15 cellular contexts compared by ENCODE assay signal in the genomic region with DNA sequence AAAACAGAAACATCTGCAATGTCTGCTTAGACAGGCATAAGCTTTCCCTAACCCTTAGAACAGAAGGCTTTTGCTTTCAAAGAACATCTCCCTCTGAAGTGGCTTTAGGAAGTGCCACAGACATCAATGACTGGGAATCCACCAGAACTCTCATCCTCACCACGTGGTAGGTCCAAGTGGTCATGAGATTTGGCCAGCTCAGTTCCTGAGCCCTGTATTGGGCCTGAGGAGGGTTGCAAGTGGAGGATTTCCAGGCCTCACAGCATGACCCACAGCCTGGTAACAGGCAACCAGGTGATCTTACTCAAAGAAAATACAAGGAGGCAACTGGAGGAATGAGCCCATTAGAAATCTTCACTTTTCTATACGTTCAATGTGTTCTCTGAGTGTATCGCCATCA. TPM values are rescaled to one million over a fixed set of nuclear protein-coding genes. Genes with fewer than 3 reads are reported as not detected.
DNase-seq lines count a peak whose midpoint lies in the region; ATAC-seq, FAIRE-seq and TF ChIP-seq lines count a peak whose summit lies in the region.
"Had no signal": no experiment of that assay in that cellular context is flagged by ENCODE, and none has a peak within 500 bp of the region (broad histone marks: within the 10 kb centered on the region; RNA-seq: fewer than 3 reads in every experiment).

No MANE protein-coding gene starts in this region.

- peak; percentile 23 to 38 for ATAC-seq in activated T-cell treated with anti-CD3 and anti-CD28 coated beads, Interleukin-2, amount 50 U/mL, for 4 hours
- ATAC-seq in HepG2 (no peak), HG02840 (IDR thresholded peaks at IDR 0.05; ENCODE audit: low FRiP score, unreplicated experiment) (no peak)

- TF ChIP-seq RAD21 in HepG2 (CRISPR knock-in tag; IDR thresholded peaks at IDR 0.05) = no peak

- POLR2A ChIA-PET in HepG2 (lab: Yijun Ruan, JAX) = no interaction called here

- H3K36me3 ChIP-seq in HepG2 (replicated peaks in 1 of 2; ENCODE audit: control insufficient read depth in 1 of 2, insufficient read depth in 2 of 2, low read length in 2 of 2) (no peaks in the 10 kb centered on the region), subcutaneous abdominal adipose tissue (ENCODE audit: control insufficient read depth in 5 of 5, insufficient read depth in 5 of 5, low read length in 5 of 5) (peaks cover 20 to 28% (median 25%) of the 10 kb centered on the region in 5 donors), endodermal cell (ENCODE audit: control insufficient read depth, insufficient read depth, low read length) (no peaks in the 10 kb centered on the region), mesendoderm (ENCODE audit: control insufficient read depth, insufficient read depth, low read length) (no peaks in the 10 kb centered on the region)

- 77% methylated on average over 2 of the region's 3 CpGs for WGBS in HepG2 (ENCODE audit: low lambda C conversion rate)
- 97% methylated on average over 3 of the region's 3 CpGs; no CpG with 5 or more reads in 1 of the 2 experiments for WGBS in endodermal cell (ENCODE audit: insufficient coverage in 1 of 2, insufficient read length in 1 of 2), 2 experiments
- WGBS in mesendoderm (ENCODE audit: extremely low coverage, insufficient coverage, low lambda C conversion rate) = 100% methylated on average over 1 of the region's 3 CpGs

- H3K4me3 ChIP-seq in HepG2 (replicated peaks in 1 of 3; ENCODE audit: insufficient read depth in 1 of 3, low read depth in 2 of 3, low read length in 3 of 3) (no peak overlapping the region), subcutaneous abdominal adipose tissue (ENCODE audit: low read depth in 1 of 5, low read length in 5 of 5) (peak overlapping the region in 4 of 5 donors; percentile 3 to 58 (median 38)), endodermal cell (ENCODE audit: low read length) (no peak overlapping the region), mesendoderm (ENCODE audit: low read length) (no peak overlapping the region)

- no peak overlapping the region for H4K5ac ChIP-seq in mesendoderm (ENCODE audit: low read length)

- H3K56ac ChIP-seq in mesendoderm (ENCODE audit: low read length) = no peak overlapping the region

- CTCF ChIA-PET in HepG2 (lab: Yijun Ruan, JAX; ENCODE audit: low intra/inter-chr PET ratio, low total read pairs) = no interaction called here

- no peaks in the 10 kb centered on the region for H3K9me3 ChIP-seq in HepG2 (ENCODE audit: low read length)
- peaks cover 0 to 7% (median 0%) of the 10 kb centered on the region in 5 donors for H3K9me3 ChIP-seq in subcutaneous abdominal adipose tissue (ENCODE audit: control insufficient read depth in 5 of 5, low read length in 5 of 5)
- H3K9me3 ChIP-seq in endodermal cell (ENCODE audit: control insufficient read depth, low read length) = no peaks in the 10 kb centered on the region
- H3K9me3 ChIP-seq: ascending aorta, esophagus squamous epithelium had no signal

- H2BK5ac ChIP-seq in mesendoderm (ENCODE audit: low read length) = no peak overlapping the region

- H3K27me3 ChIP-seq in HepG2 (ENCODE audit: control insufficient read depth in 1 of 2, insufficient read depth in 2 of 2, low read length in 2 of 2) (no peaks in the 10 kb centered on the region), subcutaneous abdominal adipose tissue (ENCODE audit: control insufficient read depth in 5 of 5, insufficient read depth in 4 of 5, low read length in 5 of 5) (no peaks in the 10 kb centered on the region), endodermal cell (ENCODE audit: control insufficient read depth, insufficient read depth, low read length, poor library complexity, severe bottlenecking) (no peaks in the 10 kb centered on the region), mesendoderm (ENCODE audit: insufficient read depth, low read length, poor library complexity) (no peaks in the 10 kb centered on the region)
- H3K27me3 ChIP-seq: ascending aorta, esophagus squamous epithelium had no signal

- DNase-seq in activated T-cell treated with anti-CD3 and anti-CD28 coated beads, Interleukin-2, amount 50 U/mL, for 4 hours = no peak
- DNase-seq in activated T-cell treated with anti-CD3 and anti-CD28 coated beads for 4 hours (no peak), HepG2 (ENCODE audit: low spot score) (no peak), endodermal cell (no peak), mesendoderm (no peak)
- no peak for DNase-seq in activated T-helper 2 cell treated with anti-CD3 and anti-CD28 coated beads, Interferon-gamma antibody, Interleukin-2, Interleukin-4, amounts not matched to agents 10 μg/mL and 5 μg/mL and 100 μg/mL, durations not matched to agents 14 hours and 24 hours and 36 hours (ENCODE audit: low spot score)
- DNase-seq: activated CD4-positive, CD25-positive, alpha-beta regulatory T cell treated with anti-CD3 and anti-CD28 coated beads, Interleukin-2, amount 50 U/mL, for 72 hours; esophagus squamous epithelium; islet precursor cell; NCI-H2029; RPMI8226 had no signal

- no peak for FAIRE-seq in HepG2 (lab: Jason Lieb, UNC)

- peak overlapping the region; percentile 90 for H3K4me3 Mint-ChIP-seq in activated T-cell treated with anti-CD3 and anti-CD28 coated beads, Interleukin-2, amount 50 U/mL, for 4 hours
- H3K4me3 Mint-ChIP-seq in activated T-helper 2 cell treated with anti-CD3 and anti-CD28 coated beads, Interferon-gamma antibody, Interleukin-2, Interleukin-4, amounts not matched to agents 10 μg/mL and 5 μg/mL and 100 μg/mL, durations not matched to agents 14 hours and 24 hours and 36 hours (ENCODE audit: low read depth) = peak overlapping the region; percentile 86
- no peak overlapping the region for H3K4me3 Mint-ChIP-seq in endodermal cell

- no peak overlapping the region for H3K4ac ChIP-seq in mesendoderm (ENCODE audit: low read depth, low read length)

- no peak for TF ChIP-seq EP300 in HepG2 (IDR thresholded peaks at IDR 0.05; ENCODE audit: low read depth in 2 of 2, low read length in 2 of 2)
- TF ChIP-seq EP300 in HepG2 (CRISPR knock-in tag; IDR thresholded peaks at IDR 0.05; ENCODE audit: borderline replicate concordance) = no peak

- intact Hi-C loops in activated T-helper 2 cell treated with anti-CD3 and anti-CD28 coated beads, Interferon-gamma antibody, Interleukin-2, Interleukin-4, amounts not matched to agents 10 μg/mL and 5 μg/mL and 100 μg/mL, durations not matched to agents 14 hours and 24 hours and 36 hours (cut with micrococcal nuclease) = no loop called here
- intact Hi-C loops in HepG2 (cut with micrococcal nuclease; ENCODE audit: unreplicated experiment) = no loop called here

- H3K79me1 ChIP-seq in mesendoderm (ENCODE audit: low read length) = no peaks in the 10 kb centered on the region

- no peaks in the 10 kb centered on the region for H4K20me1 ChIP-seq in HepG2 (ENCODE audit: insufficient read depth, low read length)

- H3K27me3 Mint-ChIP-seq in activated T-cell treated with anti-CD3 and anti-CD28 coated beads, Interleukin-2, amount 50 U/mL, for 4 hours (ENCODE audit: low read depth) = no peaks in the 10 kb centered on the region
- H3K27me3 Mint-ChIP-seq in activated T-helper 2 cell treated with anti-CD3 and anti-CD28 coated beads, Interferon-gamma antibody, Interleukin-2, Interleukin-4, amounts not matched to agents 10 μg/mL and 5 μg/mL and 100 μg/mL, durations not matched to agents 14 hours and 24 hours and 36 hours (ENCODE audit: low read depth) = no peaks in the 10 kb centered on the region
- no peaks in the 10 kb centered on the region for H3K27me3 Mint-ChIP-seq in endodermal cell (ENCODE audit: insufficient read depth)

- H3K4me1 ChIP-seq in HepG2 (ENCODE audit: insufficient read depth, low read length) = peaks cover 13% of the 10 kb centered on the region
- peaks cover 2 to 37% (median 25%) of the 10 kb centered on the region in 5 donors for H3K4me1 ChIP-seq in subcutaneous abdominal adipose tissue (ENCODE audit: control insufficient read depth in 5 of 5, insufficient read depth in 5 of 5, low read length in 5 of 5)
- no peaks in the 10 kb centered on the region for H3K4me1 ChIP-seq in endodermal cell (ENCODE audit: control insufficient read depth, insufficient read depth, low read length)
- H3K4me1 ChIP-seq in mesendoderm (ENCODE audit: control insufficient read depth, low read depth, low read length) = no peaks in the 10 kb centered on the region
- H3K4me1 ChIP-seq: ascending aorta had no signal

- no peak overlapping the region for H3K4me2 ChIP-seq in HepG2 (ENCODE audit: low read depth, low read length)
- H3K4me2 ChIP-seq in mesendoderm (ENCODE audit: low read length) = no peak overlapping the region

- H3K9ac ChIP-seq in HepG2 (ENCODE audit: insufficient read depth, low read depth, low read length) (no peak overlapping the region), subcutaneous abdominal adipose tissue (ENCODE audit: low read length in 5 of 5) (no peak overlapping the region), endodermal cell (ENCODE audit: extremely low read depth, low read length, poor library complexity, severe bottlenecking) (no peak overlapping the region), mesendoderm (ENCODE audit: low read length) (no peak overlapping the region)

- no peak overlapping the region for H2AK5ac ChIP-seq in mesendoderm (ENCODE audit: low read length)

- TF ChIP-seq POLR2A in HepG2 (IDR thresholded peaks at IDR 0.05; ENCODE audit: insufficient read depth in 1 of 2, low read depth in 2 of 2, low read length in 2 of 2) = no peak

- H3K79me2 ChIP-seq in HepG2 (ENCODE audit: insufficient read depth, low read length) = no peaks in the 10 kb centered on the region
- H3K79me2 ChIP-seq in mesendoderm (ENCODE audit: control insufficient read depth, insufficient read depth, low read length) = no peaks in the 10 kb centered on the region

- in situ Hi-C loops in HepG2 (cut with HindIII; ENCODE audit: extremely low pct_ligation_motif_present, low pct_unique_long_range_greater_than_20kb) = no loop called here

- TF ChIP-seq CTCF in HepG2 (CRISPR knock-in tag; IDR thresholded peaks at IDR 0.05) (no peak), endodermal cell (conservative IDR thresholded peaks at IDR 0.05) (no peak)

- H2AFZ ChIP-seq in HepG2 (ENCODE audit: low read length) = no peak overlapping the region

- H3K27ac Mint-ChIP-seq in activated T-helper 2 cell treated with anti-CD3 and anti-CD28 coated beads, Interferon-gamma antibody, Interleukin-2, Interleukin-4, amounts not matched to agents 10 μg/mL and 5 μg/mL and 100 μg/mL, durations not matched to agents 14 hours and 24 hours and 36 hours = peak overlapping the region; percentile 40
- H3K27ac Mint-ChIP-seq in endodermal cell = no peak overlapping the region

- no peak overlapping the region for H3K27ac ChIP-seq in HepG2 (ENCODE audit: extremely low read length, insufficient read depth, low read length)
- no peak overlapping the region for H3K27ac ChIP-seq in subcutaneous abdominal adipose tissue (ENCODE audit: low read depth, low read length)
- no peak overlapping the region for H3K27ac ChIP-seq in endodermal cell (ENCODE audit: low read depth, low read length)
- H3K27ac ChIP-seq in mesendoderm (ENCODE audit: low read depth, low read length) = no peak overlapping the region
- H3K27ac ChIP-seq: ascending aorta had no signal

- H3K4me1 Mint-ChIP-seq in activated T-cell treated with anti-CD3 and anti-CD28 coated beads, Interleukin-2, amount 50 U/mL, for 4 hours (ENCODE audit: low read depth) = peaks cover 75% of the 10 kb centered on the region
- peaks cover 33% of the 10 kb centered on the region for H3K4me1 Mint-ChIP-seq in activated T-helper 2 cell treated with anti-CD3 and anti-CD28 coated beads, Interferon-gamma antibody, Interleukin-2, Interleukin-4, amounts not matched to agents 10 μg/mL and 5 μg/mL and 100 μg/mL, durations not matched to agents 14 hours and 24 hours and 36 hours (ENCODE audit: low read depth)
- no peaks in the 10 kb centered on the region for H3K4me1 Mint-ChIP-seq in endodermal cell

- H3K18ac ChIP-seq in mesendoderm (ENCODE audit: low read length) = no peak overlapping the region

- no peak overlapping the region for H3K23ac ChIP-seq in mesendoderm (ENCODE audit: low read length)

- no peak overlapping the region for H4K8ac ChIP-seq in mesendoderm (ENCODE audit: low read depth, low read length)

- no peak overlapping the region for H2BK15ac ChIP-seq in mesendoderm (replicated peaks; ENCODE audit: low read depth)

- peaks cover 5% of the 10 kb centered on the region for H3K9me3 Mint-ChIP-seq in activated T-cell treated with anti-CD3 and anti-CD28 coated beads, Interleukin-2, amount 50 U/mL, for 4 hours
- peaks cover 5% of the 10 kb centered on the region for H3K9me3 Mint-ChIP-seq in activated T-helper 2 cell treated with anti-CD3 and anti-CD28 coated beads, Interferon-gamma antibody, Interleukin-2, Interleukin-4, amounts not matched to agents 10 μg/mL and 5 μg/mL and 100 μg/mL, durations not matched to agents 14 hours and 24 hours and 36 hours
- no peaks in the 10 kb centered on the region for H3K9me3 Mint-ChIP-seq in endodermal cell

- BruUV-seq in HepG2 (replicated peaks; lab: Mats Ljungman, UMichigan) = no TSS peak

- H2BK120ac ChIP-seq in mesendoderm (ENCODE audit: low read depth, low read length) = no peak overlapping the region

- H3K36me3 Mint-ChIP-seq in activated T-cell treated with anti-CD3 and anti-CD28 coated beads, Interleukin-2, amount 50 U/mL, for 4 hours (ENCODE audit: insufficient read depth) = peaks cover 37% of the 10 kb centered on the region
- H3K36me3 Mint-ChIP-seq in activated T-helper 2 cell treated with anti-CD3 and anti-CD28 coated beads, Interferon-gamma antibody, Interleukin-2, Interleukin-4, amounts not matched to agents 10 μg/mL and 5 μg/mL and 100 μg/mL, durations not matched to agents 14 hours and 24 hours and 36 hours (ENCODE audit: low read depth) = peaks cover 52% of the 10 kb centered on the region
- no peaks in the 10 kb centered on the region for H3K36me3 Mint-ChIP-seq in endodermal cell (ENCODE audit: low read depth)

RNA-seq across cellular contexts. Expression of gene CASP1, which starts 1.6 kb away (rescaled TPM):
- 10 to 100 TPM; 11.5 to 19.0 (median 13.7) TPM for total RNA-seq in activated T-cell treated with anti-CD3 and anti-CD28 coated beads, Interleukin-2, amount 50 U/mL, for 4 hours
- 11.6 and 13.5 TPM in 2 replicates for total RNA-seq in activated T-helper 2 cell treated with anti-CD3 and anti-CD28 coated beads, Interferon-gamma antibody, Interleukin-2, Interleukin-4, amounts not matched to agents 10 μg/mL and 5 μg/mL and 100 μg/mL, durations not matched to agents 14 hours and 24 hours and 36 hours
- 5.2 and 6.6 TPM in 2 replicates for total RNA-seq in HepG2 (2016; rRNA removed; fragmentation: Illumina TruSeq; extraction: Trizol)
- 0.91 and 1.4 TPM in 2 replicates for total RNA-seq in HepG2 (2016; cell fraction: cytosol; rRNA removed; fragmentation: Illumina TruSeq; extraction: Trizol; ENCODE audit: low read depth)
- total RNA-seq in HepG2 (2016; cell fraction: insoluble cytoplasmic fraction; rRNA removed; fragmentation: Illumina TruSeq; extraction: Trizol) = 4.9 and 5.6 TPM in 2 replicates
- total RNA-seq in HepG2 (2016; cell fraction: membrane; rRNA removed; fragmentation: Illumina TruSeq; extraction: Trizol) = 2.1 and 2.2 TPM in 2 replicates
- 4.4 and 4.9 TPM in 2 replicates for total RNA-seq in HepG2 (2016; cell fraction: nucleus; rRNA removed; fragmentation: Illumina TruSeq; extraction: Trizol)
- 0.34 and 0.85 TPM in 2 replicates for polyA plus RNA-seq in HepG2 (2011; rRNA removed)
- polyA plus RNA-seq in HepG2 (2011; cell fraction: cytosol; rRNA removed) = 0.20 and 0.54 TPM in 2 replicates
- 0.63 and 1.1 TPM in 2 replicates for polyA plus RNA-seq in HepG2 (2011; cell fraction: nucleus; rRNA removed)
- 0.98 and 1.3 TPM in 2 replicates for polyA plus RNA-seq in HepG2 (2012)
- polyA plus RNA-seq in HepG2 (2016; cell fraction: cytosol; fragmentation: Illumina TruSeq; extraction: Trizol; ENCODE audit: low read depth) = 1.5 and 1.8 TPM in 2 replicates
- 5.5 and 7.9 TPM in 2 replicates for polyA plus RNA-seq in HepG2 (2016; cell fraction: insoluble cytoplasmic fraction; fragmentation: Illumina TruSeq; extraction: Trizol; ENCODE audit: low read depth)
- polyA plus RNA-seq in HepG2 (2016; cell fraction: membrane; fragmentation: Illumina TruSeq; extraction: Trizol; ENCODE audit: low read depth) = 1.1 and 2.0 TPM in 2 replicates
- 2.8 and 3.3 TPM in 2 replicates for polyA plus RNA-seq in HepG2 (2016; cell fraction: nucleus; fragmentation: Illumina TruSeq; extraction: Trizol; ENCODE audit: insufficient read depth, low read depth)
- 10.0 TPM in 1 of 2 replicates, not detected in the other for polyA minus RNA-seq in HepG2 (2011; rRNA and poly(A)+ RNA removed; ENCODE audit: low replicate concordance)
- polyA minus RNA-seq in HepG2 (2011; cell fraction: cytosol; rRNA and poly(A)+ RNA removed) = 0.99 TPM in 1 of 2 replicates, not detected in the other
- 0.90 and 2.1 TPM in 2 replicates for polyA minus RNA-seq in HepG2 (2011; cell fraction: nucleus; rRNA and poly(A)+ RNA removed)
- not detected for total RNA-seq in endodermal cell
- polyA plus RNA-seq in endodermal cell (2013, experiment 1 of 2) = not detected
- polyA plus RNA-seq in endodermal cell (2013, experiment 2 of 2) = not detected
- not detected for polyA plus RNA-seq in mesendoderm (2013, experiment 1 of 2)
- polyA plus RNA-seq in mesendoderm (2013, experiment 2 of 2) = not detected
- total RNA-seq: ascending aorta had no signal

RNA-seq across cellular contexts. Expression of gene CASP5, which starts 10.4 kb away (rescaled TPM):
- total RNA-seq in activated T-cell treated with anti-CD3 and anti-CD28 coated beads, Interleukin-2, amount 50 U/mL, for 4 hours = not detected
- not detected in 2 replicates for total RNA-seq in activated T-helper 2 cell treated with anti-CD3 and anti-CD28 coated beads, Interferon-gamma antibody, Interleukin-2, Interleukin-4, amounts not matched to agents 10 μg/mL and 5 μg/mL and 100 μg/mL, durations not matched to agents 14 hours and 24 hours and 36 hours
- total RNA-seq in HepG2 (2016; rRNA removed; fragmentation: Illumina TruSeq; extraction: Trizol) (not detected in 2 replicates), endodermal cell (not detected)
- total RNA-seq in HepG2 (2016; cell fraction: cytosol; rRNA removed; fragmentation: Illumina TruSeq; extraction: Trizol; ENCODE audit: low read depth) = not detected in 2 replicates
- total RNA-seq in HepG2 (2016; cell fraction: insoluble cytoplasmic fraction; rRNA removed; fragmentation: Illumina TruSeq; extraction: Trizol) = not detected in 2 replicates
- total RNA-seq in HepG2 (2016; cell fraction: membrane; rRNA removed; fragmentation: Illumina TruSeq; extraction: Trizol) = not detected in 2 replicates
- total RNA-seq in HepG2 (2016; cell fraction: nucleus; rRNA removed; fragmentation: Illumina TruSeq; extraction: Trizol) = not detected in 2 replicates
- polyA plus RNA-seq in HepG2 (2011; rRNA removed) = not detected in 2 replicates
- not detected in 2 replicates for polyA plus RNA-seq in HepG2 (2011; cell fraction: cytosol; rRNA removed)
- not detected in 2 replicates for polyA plus RNA-seq in HepG2 (2011; cell fraction: nucleus; rRNA removed)
- polyA plus RNA-seq in HepG2 (2012) = not detected in 2 replicates
- not detected in 2 replicates for polyA plus RNA-seq in HepG2 (2016; cell fraction: cytosol; fragmentation: Illumina TruSeq; extraction: Trizol; ENCODE audit: low read depth)
- not detected in 2 replicates for polyA plus RNA-seq in HepG2 (2016; cell fraction: insoluble cytoplasmic fraction; fragmentation: Illumina TruSeq; extraction: Trizol; ENCODE audit: low read depth)
- polyA plus RNA-seq in HepG2 (2016; cell fraction: membrane; fragmentation: Illumina TruSeq; extraction: Trizol; ENCODE audit: low read depth) = not detected in 2 replicates
- not detected in 2 replicates for polyA plus RNA-seq in HepG2 (2016; cell fraction: nucleus; fragmentation: Illumina TruSeq; extraction: Trizol; ENCODE audit: insufficient read depth, low read depth)
- polyA minus RNA-seq in HepG2 (2011; rRNA and poly(A)+ RNA removed; ENCODE audit: low replicate concordance) = not detected in 2 replicates
- polyA minus RNA-seq in HepG2 (2011; cell fraction: cytosol; rRNA and poly(A)+ RNA removed) = not detected in 2 replicates
- polyA minus RNA-seq in HepG2 (2011; cell fraction: nucleus; rRNA and poly(A)+ RNA removed) = not detected in 2 replicates
- polyA plus RNA-seq in endodermal cell (2013, experiment 1 of 2) = not detected
- polyA plus RNA-seq in endodermal cell (2013, experiment 2 of 2) = not detected
- not detected for polyA plus RNA-seq in mesendoderm (2013, experiment 1 of 2)
- polyA plus RNA-seq in mesendoderm (2013, experiment 2 of 2) = not detected
- total RNA-seq: ascending aorta, HT1080 had no signal

RNA-seq across cellular contexts. Expression of gene CARD16, which starts 11.8 kb away (rescaled TPM):
- total RNA-seq in activated T-cell treated with anti-CD3 and anti-CD28 coated beads, Interleukin-2, amount 50 U/mL, for 4 hours = 1 to 10 TPM; 2.7 to 4.7 (median 4.3) TPM
- 5.2 and 5.8 TPM in 2 replicates for total RNA-seq in activated T-helper 2 cell treated with anti-CD3 and anti-CD28 coated beads, Interferon-gamma antibody, Interleukin-2, Interleukin-4, amounts not matched to agents 10 μg/mL and 5 μg/mL and 100 μg/mL, durations not matched to agents 14 hours and 24 hours and 36 hours
- 0.53 TPM in 1 of 2 replicates, not detected in the other for total RNA-seq in HepG2 (2016; rRNA removed; fragmentation: Illumina TruSeq; extraction: Trizol)
- not detected in 2 replicates for total RNA-seq in HepG2 (2016; cell fraction: cytosol; rRNA removed; fragmentation: Illumina TruSeq; extraction: Trizol; ENCODE audit: low read depth)
- total RNA-seq in HepG2 (2016; cell fraction: insoluble cytoplasmic fraction; rRNA removed; fragmentation: Illumina TruSeq; extraction: Trizol) = 0.39 and 0.45 TPM in 2 replicates
- total RNA-seq in HepG2 (2016; cell fraction: membrane; rRNA removed; fragmentation: Illumina TruSeq; extraction: Trizol) = 0.62 TPM in 1 of 2 replicates, not detected in the other
- total RNA-seq in HepG2 (2016; cell fraction: nucleus; rRNA removed; fragmentation: Illumina TruSeq; extraction: Trizol) = not detected in 2 replicates
- 0.34 and 0.48 TPM in 2 replicates for polyA plus RNA-seq in HepG2 (2011; rRNA removed)
- 0.15 and 0.45 TPM in 2 replicates for polyA plus RNA-seq in HepG2 (2011; cell fraction: cytosol; rRNA removed)
- polyA plus RNA-seq in HepG2 (2011; cell fraction: nucleus; rRNA removed) = 0.48 TPM in 1 of 2 replicates, not detected in the other
- polyA plus RNA-seq in HepG2 (2012) = 0.55 and 0.89 TPM in 2 replicates
- polyA plus RNA-seq in HepG2 (2016; cell fraction: cytosol; fragmentation: Illumina TruSeq; extraction: Trizol; ENCODE audit: low read depth) = not detected in 2 replicates
- polyA plus RNA-seq in HepG2 (2016; cell fraction: insoluble cytoplasmic fraction; fragmentation: Illumina TruSeq; extraction: Trizol; ENCODE audit: low read depth) = 0.66 and 0.76 TPM in 2 replicates
- polyA plus RNA-seq in HepG2 (2016; cell fraction: membrane; fragmentation: Illumina TruSeq; extraction: Trizol; ENCODE audit: low read depth) = 0.37 TPM in 1 of 2 replicates, not detected in the other
- polyA plus RNA-seq in HepG2 (2016; cell fraction: nucleus; fragmentation: Illumina TruSeq; extraction: Trizol; ENCODE audit: insufficient read depth, low read depth) = not detected in 2 replicates
- 13.3 TPM in 1 of 2 replicates, not detected in the other for polyA minus RNA-seq in HepG2 (2011; rRNA and poly(A)+ RNA removed; ENCODE audit: low replicate concordance)
- polyA minus RNA-seq in HepG2 (2011; cell fraction: cytosol; rRNA and poly(A)+ RNA removed) = not detected in 2 replicates
- not detected in 2 replicates for polyA minus RNA-seq in HepG2 (2011; cell fraction: nucleus; rRNA and poly(A)+ RNA removed)
- not detected for total RNA-seq in endodermal cell
- not detected for polyA plus RNA-seq in endodermal cell (2013, experiment 1 of 2)
- not detected for polyA plus RNA-seq in endodermal cell (2013, experiment 2 of 2)
- not detected for polyA plus RNA-seq in mesendoderm (2013, experiment 1 of 2)
- not detected for polyA plus RNA-seq in mesendoderm (2013, experiment 2 of 2)

Comparison
In these comparisons a context has a peak if more than half of its experiments do, and no peak if none do; other contexts are left out.
1. ATAC-seq: peak in activated T-cell treated with anti-CD3 and anti-CD28 coated beads, Interleukin-2, amount 50 U/mL, for 4 hours (2 of 2); none in HepG2 (single experiment) and HG02840 (single experiment).
2. H3K4me3 ChIP-seq: peak in subcutaneous abdominal adipose tissue (4 of 5); none in HepG2 (0 of 3), endodermal cell (single experiment) and mesendoderm (single experiment).